ENCODE assay signal across 24 cellular contexts in the genomic region with DNA sequence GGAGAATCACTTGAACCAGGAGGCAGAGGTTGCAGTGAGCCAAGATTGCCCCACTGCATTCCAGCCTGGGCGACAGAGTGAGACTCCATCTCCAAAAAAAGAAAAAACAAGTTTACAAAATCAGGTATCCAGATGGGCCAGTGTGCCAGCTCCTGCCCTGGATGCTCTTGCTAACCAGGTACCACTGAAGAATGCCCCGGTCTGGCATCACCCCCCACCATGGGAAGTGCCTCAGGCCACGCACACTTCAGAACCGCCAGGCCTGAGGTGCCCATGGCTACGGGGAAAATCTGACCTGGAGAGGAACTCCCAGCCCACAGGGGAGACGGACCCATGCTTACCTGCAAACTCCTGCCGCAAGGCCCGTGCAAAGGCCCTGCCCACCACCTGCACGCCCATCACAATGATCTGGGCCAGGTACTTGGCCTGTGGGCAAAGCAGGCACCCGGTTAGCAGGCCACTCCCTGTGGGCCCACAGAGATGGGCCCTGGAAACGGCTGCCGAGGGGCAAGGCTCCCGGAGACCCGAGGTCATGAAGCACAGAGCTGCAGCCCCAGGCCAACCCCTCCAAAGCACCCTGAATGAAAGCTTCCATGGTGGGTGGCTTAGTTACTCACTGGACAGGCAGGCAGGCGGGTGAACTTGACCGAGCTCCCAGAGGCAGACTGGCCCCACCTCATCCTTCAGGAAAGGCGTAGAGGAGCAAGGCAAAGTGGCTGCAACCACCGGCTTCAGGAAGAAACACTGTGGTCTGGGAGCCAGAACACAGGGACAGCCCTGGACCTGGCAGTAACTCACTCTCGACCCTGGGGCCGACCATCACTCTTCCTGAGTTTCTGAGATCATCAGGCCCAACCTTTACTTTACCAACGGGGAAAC. TPM values are rescaled to one million over a fixed set of nuclear protein-coding genes. Genes with fewer than 3 reads are reported as not detected.
A peak's percentile ranks its signal among the peaks of the same experiment; 100 is the strongest.
DNase-seq lines count a peak whose midpoint lies in the region; ATAC-seq and TF ChIP-seq lines count a peak whose summit lies in the region.
"Had no signal": no experiment of that assay in that cellular context is flagged by ENCODE, and none has a peak within 500 bp of the region (broad histone marks: within the 10 kb centered on the region; RNA-seq: fewer than 3 reads in every experiment).

No MANE protein-coding gene starts in this region.

- no peak overlapping the region for H2AFZ ChIP-seq in trophoblast cell (ENCODE audit: insufficient read depth, low read length, poor library complexity)

- no peak overlapping the region for H3K9ac ChIP-seq in trophoblast cell (ENCODE audit: low read length)

- no peak overlapping the region for H2AK5ac ChIP-seq in trophoblast cell (ENCODE audit: low read length)

- H4K8ac ChIP-seq in trophoblast cell (ENCODE audit: low read depth, low read length), result no peak overlapping the region

- no peaks in the 10 kb centered on the region for H3K9me3 Mint-ChIP-seq in CD4-positive, CD25-positive, alpha-beta regulatory T cell
- H3K9me3 Mint-ChIP-seq in HFFc6, result no peaks in the 10 kb centered on the region
- H3K9me3 Mint-ChIP-seq: activated CD4-positive, alpha-beta memory T cell treated with anti-CD3 and anti-CD28 coated beads, Interleukin-2, amount 10 ng/mL, durations not matched to agents 7 days and 5 days; activated naive CD4-positive, alpha-beta T cell treated with anti-CD3 and anti-CD28 coated beads for 36 hours; nephron had no signal

- H3K27ac ChIP-seq in CD4-positive, CD25-positive, alpha-beta regulatory T cell (ENCODE audit: insufficient read depth, low read length, poor library complexity, severe bottlenecking), result no peak overlapping the region
- H3K27ac ChIP-seq in layer of hippocampus (ENCODE audit: low read depth, low read length) (peak overlapping the region; percentile 30), trophoblast cell (ENCODE audit: low read depth, low read length) (no peak overlapping the region)
- H3K27ac ChIP-seq: BLaER1 treated with 17β-estradiol and CSF1 and Interleukin-3, amounts not matched to agents 10 nM and 100 nM; epithelial cell of prostate; HL-60; Peyer's patch; psoas muscle; SJCRH30 had no signal

- no peak overlapping the region for H2BK12ac ChIP-seq in trophoblast cell (ENCODE audit: low read length)

- H2BK5ac ChIP-seq in trophoblast cell (ENCODE audit: low read depth, low read length, poor library complexity), result no peak overlapping the region

- H3K23ac ChIP-seq in trophoblast cell (ENCODE audit: low read length), result no peak overlapping the region

- no peaks in the 10 kb centered on the region for H3K36me3 Mint-ChIP-seq in CD4-positive, CD25-positive, alpha-beta regulatory T cell
- H3K36me3 Mint-ChIP-seq in HFFc6 (ENCODE audit: low read depth), result no peaks in the 10 kb centered on the region

- H3K4me2 ChIP-seq in trophoblast cell (ENCODE audit: low read length), result no peak overlapping the region
- H3K4me2 ChIP-seq: BLaER1 treated with 17β-estradiol and CSF1 and Interleukin-3, amounts not matched to agents 10 nM and 100 nM had no signal

- no peak for TF ChIP-seq CTCF in HFFc6 (IDR thresholded peaks at IDR 0.05)

- no peak overlapping the region for H3K4me3 ChIP-seq in CD4-positive, CD25-positive, alpha-beta regulatory T cell (ENCODE audit: low read depth, low read length)
- H3K4me3 ChIP-seq in trophoblast cell (ENCODE audit: low read depth, low read length), result peak overlapping the region; percentile 18
- H3K4me3 ChIP-seq: BLaER1 treated with 17β-estradiol and CSF1 and Interleukin-3, amounts not matched to agents 10 nM and 100 nM; HAP-1; Peyer's patch; psoas muscle; SJCRH30 had no signal

- no peaks in the 10 kb centered on the region for H3K27me3 Mint-ChIP-seq in CD4-positive, CD25-positive, alpha-beta regulatory T cell
- H3K27me3 Mint-ChIP-seq in HFFc6 (ENCODE audit: insufficient read depth), result peaks cover 12% of the 10 kb centered on the region
- H3K27me3 Mint-ChIP-seq: activated CD4-positive, alpha-beta memory T cell treated with anti-CD3 and anti-CD28 coated beads, Interleukin-2, amount 10 ng/mL, durations not matched to agents 7 days and 5 days had no signal

- ATAC-seq in CD4-positive, CD25-positive, alpha-beta regulatory T cell (ENCODE audit: low read depth in 2 of 2), result no peak
- ATAC-seq in left lobe of liver, result no peak
- ATAC-seq in GM18505 (IDR thresholded peaks at IDR 0.05; ENCODE audit: unreplicated experiment), result no peak
- ATAC-seq: psoas muscle had no signal

- peak overlapping the region in 2 of 3 donors; percentile 73 to 84 for H3K27ac Mint-ChIP-seq in CD4-positive, CD25-positive, alpha-beta regulatory T cell
- peak overlapping the region; percentile 38; the same call in 1 of the 2 replicates for H3K27ac Mint-ChIP-seq in HFFc6
- H3K27ac Mint-ChIP-seq: activated CD4-positive, alpha-beta memory T cell treated with anti-CD3 and anti-CD28 coated beads, Interleukin-2, amount 10 ng/mL, durations not matched to agents 7 days and 5 days; activated naive CD4-positive, alpha-beta T cell treated with anti-CD3 and anti-CD28 coated beads for 36 hours had no signal

- H3K14ac ChIP-seq in trophoblast cell (ENCODE audit: low read length), result no peak overlapping the region

- H3K27me3 ChIP-seq in CD4-positive, CD25-positive, alpha-beta regulatory T cell (ENCODE audit: control insufficient read depth, insufficient read depth, low read length), result no peaks in the 10 kb centered on the region
- H3K27me3 ChIP-seq in layer of hippocampus (ENCODE audit: control insufficient read depth, insufficient read depth, low read length) (no peaks in the 10 kb centered on the region), trophoblast cell (ENCODE audit: insufficient read depth, low read length) (no peaks in the 10 kb centered on the region)
- H3K27me3 ChIP-seq: BLaER1 treated with 17β-estradiol and CSF1 and Interleukin-3, amounts not matched to agents 10 nM and 100 nM; Peyer's patch; SJCRH30 had no signal

- H3K4me1 Mint-ChIP-seq in CD4-positive, CD25-positive, alpha-beta regulatory T cell, result peaks cover 0 to 27% (median 17%) of the 10 kb centered on the region in 4 donors
- H3K4me1 Mint-ChIP-seq in HFFc6 (ENCODE audit: low read depth), result peaks cover 3% of the 10 kb centered on the region

- H4K91ac ChIP-seq in trophoblast cell (ENCODE audit: low read depth, low read length), result no peak overlapping the region

- H3K4ac ChIP-seq in trophoblast cell (ENCODE audit: low read depth, low read length), result peak overlapping the region; percentile 57

- H3K4me3 Mint-ChIP-seq in CD4-positive, CD25-positive, alpha-beta regulatory T cell, result no peak overlapping the region
- no peak overlapping the region for H3K4me3 Mint-ChIP-seq in HFFc6
- H3K4me3 Mint-ChIP-seq: activated CD4-positive, alpha-beta memory T cell treated with anti-CD3 and anti-CD28 coated beads, Interleukin-2, amount 10 ng/mL, durations not matched to agents 7 days and 5 days; activated naive CD4-positive, alpha-beta T cell treated with anti-CD3 and anti-CD28 coated beads for 36 hours; nephron had no signal

- TF ChIP-seq POLR2A in GM18505 (IDR thresholded peaks at IDR 0.05; ENCODE audit: borderline replicate concordance, extremely low read depth, insufficient read depth, insufficient read length), result no peak

- H3K79me2 ChIP-seq in trophoblast cell (ENCODE audit: control insufficient read depth, insufficient read depth, low read length, poor library complexity), result peaks cover 3% of the 10 kb centered on the region

- no peak overlapping the region for H2BK120ac ChIP-seq in trophoblast cell (ENCODE audit: insufficient read depth, low read length, poor library complexity)

- peaks cover 14% of the 10 kb centered on the region for H3K36me3 ChIP-seq in CD4-positive, CD25-positive, alpha-beta regulatory T cell (ENCODE audit: control insufficient read depth, insufficient read depth, low read length)
- H3K36me3 ChIP-seq in trophoblast cell (ENCODE audit: control insufficient read depth in 1 of 2, insufficient read depth in 2 of 2, low read length in 2 of 2), result peaks cover 35 to 46% of the 10 kb centered on the region in 2 experiments

- H4K12ac ChIP-seq in trophoblast cell (ENCODE audit: low read depth, low read length), result no peak overlapping the region

- H3K18ac ChIP-seq in trophoblast cell (ENCODE audit: low read length), result peak overlapping the region; percentile 43

- peaks cover 3% of the 10 kb centered on the region for H3K4me1 ChIP-seq in CD4-positive, CD25-positive, alpha-beta regulatory T cell (ENCODE audit: control insufficient read depth, insufficient read depth, low read length, poor library complexity, severe bottlenecking)
- no peaks in the 10 kb centered on the region for H3K4me1 ChIP-seq in trophoblast cell (ENCODE audit: control insufficient read depth in 1 of 2, insufficient read depth in 2 of 2, low read length in 2 of 2)
- H3K4me1 ChIP-seq: Peyer's patch, SJCRH30 had no signal

- no peaks in the 10 kb centered on the region for H3K79me1 ChIP-seq in trophoblast cell (ENCODE audit: low read length)

- no peak for DNase-seq in CD4-positive, CD25-positive, alpha-beta regulatory T cell
- DNase-seq in HFFc6 (no peak), trophoblast cell (no peak), left lobe of liver (ENCODE audit: low spot score) (no peak), NOMO-1 treated with dmso at 0.1 percent for 144 hours (lab: John Stamatoyannopoulos, UW; ENCODE audit: unreplicated experiment) (no peak)
- DNase-seq: activated CD4-positive, alpha-beta memory T cell treated with anti-CD3 and anti-CD28 coated beads, Interleukin-2, amount 10 ng/mL, durations not matched to agents 7 days and 5 days; activated CD4-positive, CD25-positive, alpha-beta regulatory T cell treated with anti-CD3 and anti-CD28 coated beads, Interleukin-2, amount 50 U/mL, for 72 hours; activated naive CD4-positive, alpha-beta T cell treated with anti-CD3 and anti-CD28 coated beads for 36 hours; activated T-cell treated with anti-CD3 and anti-CD28 coated beads, Interleukin-2, amount 50 U/mL, for 1 hour; cerebellar nuclear complex; EL; kidney glomerular epithelial cell; NCI-H187; NCI-H526 treated with DMSO at 0.1 percent for 48 hours; Peyer's patch; psoas muscle; SJCRH30 had no signal

- no peaks in the 10 kb centered on the region for H3K9me3 ChIP-seq in CD4-positive, CD25-positive, alpha-beta regulatory T cell (ENCODE audit: control insufficient read depth in 2 of 2, low read length in 2 of 2)
- peaks cover 2% of the 10 kb centered on the region for H3K9me3 ChIP-seq in trophoblast cell (ENCODE audit: insufficient read depth, low read depth, low read length)
- H3K9me3 ChIP-seq: BLaER1 treated with 17β-estradiol and CSF1 and Interleukin-3, amounts not matched to agents 10 nM and 100 nM; HAP-1; Peyer's patch; psoas muscle; SJCRH30 had no signal

- no CpG with 5 or more reads among the region's 21 CpGs for WGBS in trophoblast cell (ENCODE audit: extremely low coverage, insufficient coverage, insufficient read length)

RNA-seq across cellular contexts. Expression of gene PAM16, which starts 8.0 kb away (rescaled TPM):
- 39.6 TPM for total RNA-seq in CD4-positive, CD25-positive, alpha-beta regulatory T cell
- 10 to 100 TPM; 26.2 to 44.9 (median 40.1) TPM for polyA plus RNA-seq in CD4-positive, CD25-positive, alpha-beta regulatory T cell
- 10 to 100 TPM; 44.9 to 50.8 (median 46.1) TPM for total RNA-seq in HFFc6 (2021; fragmentation: NEBNext Ultra II Directional; extraction: Animal tissue kit (Norgen Biotek cat#: 25700))
- polyA plus RNA-seq in trophoblast cell (2013), result 40.6 and 45.5 TPM in 2 replicates
- total RNA-seq in left lobe of liver, result 41.0 TPM

RNA-seq across cellular contexts. Expression of gene GLIS2, which starts 27.2 kb away (rescaled TPM):
- not detected for total RNA-seq in CD4-positive, CD25-positive, alpha-beta regulatory T cell
- under 1 TPM in 1 of 4 donors, not detected in 3; 0.03 TPM for polyA plus RNA-seq in CD4-positive, CD25-positive, alpha-beta regulatory T cell
- total RNA-seq in HFFc6 (2021; fragmentation: NEBNext Ultra II Directional; extraction: Animal tissue kit (Norgen Biotek cat#: 25700)), result 10 to 100 TPM; 21.9 to 26.0 (median 23.5) TPM
- 22.5 and 23.2 TPM in 2 replicates for polyA plus RNA-seq in trophoblast cell (2013)
- 1.6 TPM for total RNA-seq in left lobe of liver

RNA-seq across cellular contexts. Expression of gene VASN, which starts 28.5 kb away (rescaled TPM):
- 0.57 TPM for total RNA-seq in CD4-positive, CD25-positive, alpha-beta regulatory T cell
- polyA plus RNA-seq in CD4-positive, CD25-positive, alpha-beta regulatory T cell, result under 1 TPM in 1 of 4 donors, not detected in 3; 0.14 TPM
- total RNA-seq in HFFc6 (2021; fragmentation: NEBNext Ultra II Directional; extraction: Animal tissue kit (Norgen Biotek cat#: 25700)), result 100 to 1,000 TPM in 4 of 6 experiments, 10 to 100 TPM in 2; 92.0 to 131 (median 103) TPM
- 17.6 and 18.2 TPM in 2 replicates for polyA plus RNA-seq in trophoblast cell (2013)
- total RNA-seq in left lobe of liver, result 22.3 TPM
- total RNA-seq: activated naive CD4-positive, alpha-beta T cell treated with anti-CD3 and anti-CD28 coated beads for 36 hours had no signal

Comparison
In these comparisons a context has a peak if more than half of its experiments do, and no peak if none do; other contexts are left out.
1. RNA of gene VASN, which starts 28.5 kb away (total RNA-seq): 92.0 to 131 TPM in HFFc6 and 22.3 TPM in left lobe of liver (single experiment); 0.57 TPM in CD4-positive, CD25-positive, alpha-beta regulatory T cell (single experiment); every median in the first group is over 10 times any median in the second.